26 cellular contexts compared by ENCODE assay signal in the genomic region with DNA sequence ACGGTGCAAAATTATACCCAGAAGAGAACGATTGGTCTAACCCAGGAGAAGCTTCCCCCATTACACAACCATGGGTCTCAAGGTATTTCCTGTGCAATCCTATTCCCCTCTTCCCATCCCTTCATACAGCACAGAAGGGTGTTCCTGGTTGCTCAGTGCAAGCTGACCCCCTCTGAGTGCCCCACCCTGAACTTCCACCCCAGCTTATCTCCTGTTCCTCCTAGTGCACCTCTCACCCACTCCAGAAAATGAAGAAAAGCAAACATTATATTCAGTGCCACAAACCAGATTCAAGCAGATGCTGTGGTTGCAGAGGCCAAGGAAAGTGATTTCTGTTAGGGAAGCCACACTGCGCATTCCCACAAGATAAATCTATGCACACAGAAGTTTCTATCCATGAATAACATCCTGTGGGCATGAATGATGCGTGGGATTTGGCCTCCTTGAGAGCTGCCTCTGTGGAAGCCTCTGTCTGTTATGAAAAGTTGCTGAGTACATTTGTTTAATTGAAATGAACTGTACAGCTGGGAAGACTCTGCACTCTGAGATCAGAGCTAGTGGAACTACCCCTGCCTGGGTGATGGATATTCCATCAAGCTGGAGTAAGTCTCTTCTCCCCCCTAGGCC. TPM values are rescaled to one million over a fixed set of nuclear protein-coding genes. Genes with fewer than 3 reads are reported as not detected.
DNase-seq lines count a peak whose midpoint lies in the region; ATAC-seq and TF ChIP-seq lines count a peak whose summit lies in the region.
"Had no signal": no experiment of that assay in that cellular context is flagged by ENCODE, and none has a peak within 500 bp of the region (broad histone marks: within the 10 kb centered on the region; RNA-seq: fewer than 3 reads in every experiment).

No MANE protein-coding gene starts in this region.

- H3K4me3 ChIP-seq in fibroblast of the aortic adventitia (ENCODE audit: low read depth, low read length) (no peak overlapping the region), neural progenitor cell (no peak overlapping the region)
- H3K4me3 ChIP-seq: A549, esophagus muscularis mucosa, heart left ventricle, vagina had no signal

- DNase-seq in AG08396 (ENCODE audit: low spot score): peak; percentile 15
- peak; percentile 92 for DNase-seq in amniotic epithelial cell (ENCODE audit: low read depth)
- peak; percentile 51 for DNase-seq in fibroblast of the aortic adventitia (ENCODE audit: low read depth)
- no peak for DNase-seq in neural progenitor cell (ENCODE audit: low spot score)
- DNase-seq in T1000 (lab: John Stamatoyannopoulos, UW): no peak
- DNase-seq in activated naive CD4-positive, alpha-beta T cell treated with anti-CD3 and anti-CD28 coated beads, Interleukin-2, amount 50 U/mL, for 72 hours (ENCODE audit: low spot score in 2 of 2): no peak
- DNase-seq in COLO668 (lab: John Stamatoyannopoulos, UW; ENCODE audit: unreplicated experiment): no peak
- DNase-seq: activated CD4-positive, alpha-beta T cell treated with anti-CD3 and anti-CD28 coated beads for 36 hours; activated CD8-positive, alpha-beta memory T cell treated with anti-CD3 and anti-CD28 coated beads, Interleukin-2, amount 10 ng/mL, durations not matched to agents 7 days and 5 days; CD4-positive, CD25-positive, alpha-beta regulatory T cell; central memory CD4-positive, alpha-beta T cell; DMS153; effector CD4-positive, alpha-beta T cell; heart left ventricle; natural killer cell; NCI-H187 treated with DMSO at 0.1 percent for 48 hours; NCI-H446 treated with DMSO at 0.1 percent for 48 hours; RPMI8226; stimulated activated CD4-positive, alpha-beta T cell treated with anti-CD3 and anti-CD28 coated beads, Interleukin-4, amount 100 ng/mL, for 24 hours had no signal

- TF ChIP-seq CTCF in fibroblast of the aortic adventitia (IDR thresholded peaks at IDR 0.05; ENCODE audit: insufficient read depth, low read length) (no peak), neural progenitor cell (IDR thresholded peaks at IDR 0.05) (no peak)

- peaks cover 4% of the 10 kb centered on the region for H3K4me1 Mint-ChIP-seq in neural progenitor cell
- H3K4me1 Mint-ChIP-seq: activated CD4-positive, alpha-beta T cell treated with anti-CD3 and anti-CD28 coated beads for 36 hours; activated CD8-positive, alpha-beta memory T cell treated with anti-CD3 and anti-CD28 coated beads, Interleukin-2, amount 10 ng/mL, durations not matched to agents 7 days and 5 days; activated T-helper 17 cell treated with anti-CD3 and anti-CD28 coated beads, Interleukin-2, amount 50 U/mL, for 72 hours; CD4-positive, CD25-positive, alpha-beta regulatory T cell; natural killer cell had no signal

- no peaks in the 10 kb centered on the region for H4K20me1 ChIP-seq in neural progenitor cell (ENCODE audit: low read depth)

- no peaks in the 10 kb centered on the region for H3F3A ChIP-seq in neural progenitor cell (ENCODE audit: low read depth)

- H3K27me3 Mint-ChIP-seq in neural progenitor cell (ENCODE audit: insufficient read depth, low read depth): peaks cover 8% of the 10 kb centered on the region

- ATAC-seq in GM21367 (IDR thresholded peaks at IDR 0.05; ENCODE audit: unreplicated experiment): no peak
- ATAC-seq in activated naive CD4-positive, alpha-beta T cell treated with anti-CD3 and anti-CD28 coated beads, Interleukin-2, amount 50 U/mL, for 72 hours: no peak
- ATAC-seq: A549; activated CD4-positive, alpha-beta T cell treated with anti-CD3 and anti-CD28 coated beads for 36 hours; activated CD8-positive, alpha-beta memory T cell treated with anti-CD3 and anti-CD28 coated beads, Interleukin-2, amount 10 ng/mL, durations not matched to agents 7 days and 5 days; activated T-helper 17 cell treated with anti-CD3 and anti-CD28 coated beads, Interleukin-2, amount 50 U/mL, for 72 hours; heart left ventricle; natural killer cell had no signal

- no peaks in the 10 kb centered on the region for H3K36me3 Mint-ChIP-seq in neural progenitor cell
- H3K36me3 Mint-ChIP-seq in activated naive CD4-positive, alpha-beta T cell treated with anti-CD3 and anti-CD28 coated beads, Interleukin-2, amount 50 U/mL, for 72 hours: no peaks in the 10 kb centered on the region
- H3K36me3 Mint-ChIP-seq: activated CD8-positive, alpha-beta memory T cell treated with anti-CD3 and anti-CD28 coated beads, Interleukin-2, amount 10 ng/mL, durations not matched to agents 7 days and 5 days; CD4-positive, CD25-positive, alpha-beta regulatory T cell; natural killer cell had no signal

- H2AFZ ChIP-seq in neural progenitor cell (replicated peaks): peak overlapping the region; percentile 17

- no peak overlapping the region for H3K4me2 ChIP-seq in neural progenitor cell
- H3K4me2 ChIP-seq: A549 had no signal

- no peak overlapping the region for H3K9ac ChIP-seq in neural progenitor cell

- H3K4me1 ChIP-seq in neural progenitor cell: no peaks in the 10 kb centered on the region
- H3K4me1 ChIP-seq: vagina had no signal

- no peaks in the 10 kb centered on the region for H3K79me2 ChIP-seq in neural progenitor cell (ENCODE audit: low read depth)

- H3K9me3 Mint-ChIP-seq in neural progenitor cell: no peaks in the 10 kb centered on the region
- H3K9me3 Mint-ChIP-seq in activated naive CD4-positive, alpha-beta T cell treated with anti-CD3 and anti-CD28 coated beads, Interleukin-2, amount 50 U/mL, for 72 hours: no peaks in the 10 kb centered on the region
- H3K9me3 Mint-ChIP-seq: activated T-helper 17 cell treated with anti-CD3 and anti-CD28 coated beads, Interleukin-2, amount 50 U/mL, for 72 hours; natural killer cell had no signal

- no peak overlapping the region for H3K27ac Mint-ChIP-seq in neural progenitor cell
- no peak overlapping the region for H3K27ac Mint-ChIP-seq in activated naive CD4-positive, alpha-beta T cell treated with anti-CD3 and anti-CD28 coated beads, Interleukin-2, amount 50 U/mL, for 72 hours
- H3K27ac Mint-ChIP-seq: activated CD4-positive, alpha-beta T cell treated with anti-CD3 and anti-CD28 coated beads for 36 hours; activated CD8-positive, alpha-beta memory T cell treated with anti-CD3 and anti-CD28 coated beads, Interleukin-2, amount 10 ng/mL, durations not matched to agents 7 days and 5 days; activated T-helper 17 cell treated with anti-CD3 and anti-CD28 coated beads, Interleukin-2, amount 50 U/mL, for 72 hours; CD4-positive, CD25-positive, alpha-beta regulatory T cell; natural killer cell had no signal

- peaks cover 30% of the 10 kb centered on the region for H3K27me3 ChIP-seq in neural progenitor cell
- H3K27me3 ChIP-seq: vagina had no signal

- no peaks in the 10 kb centered on the region for H3K9me3 ChIP-seq in neural progenitor cell (ENCODE audit: low read depth)
- H3K9me3 ChIP-seq: A549, esophagus muscularis mucosa, heart left ventricle, vagina had no signal

- H3K4me3 Mint-ChIP-seq in neural progenitor cell: no peak overlapping the region
- H3K4me3 Mint-ChIP-seq: activated CD4-positive, alpha-beta T cell treated with anti-CD3 and anti-CD28 coated beads for 36 hours; activated CD8-positive, alpha-beta memory T cell treated with anti-CD3 and anti-CD28 coated beads, Interleukin-2, amount 10 ng/mL, durations not matched to agents 7 days and 5 days; activated T-helper 17 cell treated with anti-CD3 and anti-CD28 coated beads, Interleukin-2, amount 50 U/mL, for 72 hours; natural killer cell had no signal

- H3K27ac ChIP-seq in neural progenitor cell: no peak overlapping the region
- H3K27ac ChIP-seq: A549, esophagus muscularis mucosa, heart left ventricle, vagina had no signal

- H3K36me3 ChIP-seq in neural progenitor cell: no peaks in the 10 kb centered on the region
- H3K36me3 ChIP-seq: esophagus muscularis mucosa, heart left ventricle, vagina had no signal

RNA-seq across cellular contexts. Expression of gene OR2S2, which starts 2.2 kb away (rescaled TPM):
- total RNA-seq in fibroblast of the aortic adventitia (ENCODE audit: low replicate concordance): not detected in 2 replicates
- not detected in 2 replicates for total RNA-seq in neural progenitor cell (ENCODE audit: low replicate concordance)
- not detected for total RNA-seq in activated naive CD4-positive, alpha-beta T cell treated with anti-CD3 and anti-CD28 coated beads, Interleukin-2, amount 50 U/mL, for 72 hours
- total RNA-seq: activated CD4-positive, alpha-beta T cell treated with anti-CD3 and anti-CD28 coated beads for 36 hours; activated CD8-positive, alpha-beta memory T cell treated with anti-CD3 and anti-CD28 coated beads, Interleukin-2, amount 10 ng/mL, durations not matched to agents 7 days and 5 days; activated T-helper 17 cell treated with anti-CD3 and anti-CD28 coated beads, Interleukin-2, amount 50 U/mL, for 72 hours; CD4-positive, CD25-positive, alpha-beta regulatory T cell; esophagus muscularis mucosa; heart left ventricle; lung microvascular endothelial cell; natural killer cell; posterior vena cava; vagina had no signal

RNA-seq across cellular contexts. Expression of gene SPAAR, which starts 50.9 kb away (rescaled TPM):
- not detected in 2 replicates for total RNA-seq in fibroblast of the aortic adventitia (ENCODE audit: low replicate concordance)
- 0.22 TPM in 1 of 2 replicates, not detected in the other for total RNA-seq in neural progenitor cell (ENCODE audit: low replicate concordance)
- total RNA-seq in activated naive CD4-positive, alpha-beta T cell treated with anti-CD3 and anti-CD28 coated beads, Interleukin-2, amount 50 U/mL, for 72 hours: not detected
- total RNA-seq: activated CD4-positive, alpha-beta T cell treated with anti-CD3 and anti-CD28 coated beads for 36 hours; activated CD8-positive, alpha-beta memory T cell treated with anti-CD3 and anti-CD28 coated beads, Interleukin-2, amount 10 ng/mL, durations not matched to agents 7 days and 5 days; activated T-helper 17 cell treated with anti-CD3 and anti-CD28 coated beads, Interleukin-2, amount 50 U/mL, for 72 hours; CD4-positive, CD25-positive, alpha-beta regulatory T cell; natural killer cell had no signal

RNA-seq across cellular contexts. Expression of gene HRCT1, which starts 54.1 kb away (rescaled TPM):
- total RNA-seq in fibroblast of the aortic adventitia (ENCODE audit: low replicate concordance) (0.81 TPM in 1 of 2 replicates, not detected in the other), neural progenitor cell (ENCODE audit: low replicate concordance) (not detected in 2 replicates)
- not detected for total RNA-seq in activated naive CD4-positive, alpha-beta T cell treated with anti-CD3 and anti-CD28 coated beads, Interleukin-2, amount 50 U/mL, for 72 hours
- total RNA-seq: activated CD4-positive, alpha-beta T cell treated with anti-CD3 and anti-CD28 coated beads for 36 hours; activated CD8-positive, alpha-beta memory T cell treated with anti-CD3 and anti-CD28 coated beads, Interleukin-2, amount 10 ng/mL, durations not matched to agents 7 days and 5 days; activated T-helper 17 cell treated with anti-CD3 and anti-CD28 coated beads, Interleukin-2, amount 50 U/mL, for 72 hours; CD4-positive, CD25-positive, alpha-beta regulatory T cell; natural killer cell had no signal

Comparison
In these comparisons a context has a peak if more than half of its experiments do, and no peak if none do; other contexts are left out.
1. DNase-seq: peak in AG08396 (single experiment), amniotic epithelial cell (single experiment) and fibroblast of the aortic adventitia (single experiment); none in neural progenitor cell (single experiment), T1000 (single experiment), activated naive CD4-positive, alpha-beta T cell treated with anti-CD3 and anti-CD28 coated beads, Interleukin-2, amount 50 U/mL, for 72 hours (0 of 2) and COLO668 (single experiment).